ENCODE assay signal across 8 cellular contexts in genomic region chr15:83248151-83248851, GRCh38. TPM values are rescaled to one million over a fixed set of nuclear protein-coding genes. Genes with fewer than 3 reads are reported as not detected.
DNase-seq lines count a peak whose midpoint lies in the region; ATAC-seq, FAIRE-seq and TF ChIP-seq lines count a peak whose summit lies in the region.

No MANE protein-coding gene starts in this region.

- no peaks in the 10 kb centered on the region for H3K23me2 ChIP-seq in H9 (ENCODE audit: insufficient read length, low read depth, low read length, poor library complexity, severe bottlenecking)

- no peak overlapping the region for H4K8ac ChIP-seq in H9 (replicated peaks; ENCODE audit: insufficient read length, low read depth, low read length)

- H3K4me2 ChIP-seq in H9 (ENCODE audit: insufficient read depth, insufficient read length, low read length) = no peak overlapping the region

- no peaks in the 10 kb centered on the region for H3K36me3 Mint-ChIP-seq in H9 (ENCODE audit: insufficient read depth in 1 of 3, low read depth in 3 of 3)

- H3K9ac ChIP-seq in H9 (ENCODE audit: extremely low read depth, insufficient read length, low read length) = no peak overlapping the region

- H3K18ac ChIP-seq in H9 (ENCODE audit: insufficient read length, low read depth, low read length) = no peak overlapping the region

- no peak overlapping the region for H3K23ac ChIP-seq in H9 (ENCODE audit: insufficient read length, low read depth, low read length)

- H3K79me1 ChIP-seq in H9 (ENCODE audit: insufficient read depth, low read depth, low read length, poor library complexity, severe bottlenecking) = no peaks in the 10 kb centered on the region

- peak; percentile 96 for FAIRE-seq in islet of Langerhans (lab: Jason Lieb, UNC)

- no peak overlapping the region for H2BK20ac ChIP-seq in H9 (ENCODE audit: low read depth, low read length, poor library complexity, severe bottlenecking)

- H3T11ph ChIP-seq in H9 (ENCODE audit: low read length) = no peak overlapping the region

- no peaks in the 10 kb centered on the region for H3K79me2 ChIP-seq in H9 (ENCODE audit: insufficient read depth, low read length)

- TF ChIP-seq CTCF in H9 (conservative IDR thresholded peaks at IDR 0.05) = peak; percentile 96

- no peak overlapping the region for H3K27ac ChIP-seq in H9 (ENCODE audit: insufficient read length, low read depth, low read length)

- WGBS in H9 (ENCODE audit: extremely low coverage, insufficient read length, low lambda C conversion rate) = no CpG with 5 or more reads among the region's 10 CpGs

- no peak overlapping the region for H3K4me3 Mint-ChIP-seq in H9
- H3K4me3 Mint-ChIP-seq in stimulated activated naive CD8-positive, alpha-beta T cell treated with anti-CD3 and anti-CD28 coated beads, Interleukin-15, amount 100 ng/mL, for 72 hours = no peak overlapping the region

- no peaks in the 10 kb centered on the region for H3K9me3 ChIP-seq in H9 (ENCODE audit: control insufficient read depth, low read depth, low read length)

- no peak overlapping the region for H3K56ac ChIP-seq in H9 (ENCODE audit: insufficient read length, low read depth, low read length)

- no peak overlapping the region for H2BK120ac ChIP-seq in H9 (ENCODE audit: low read depth, low read length, poor library complexity, severe bottlenecking)

- H4K5ac ChIP-seq in H9 (ENCODE audit: insufficient read length, low read depth, low read length) = no peak overlapping the region

- no peak overlapping the region for H3K14ac ChIP-seq in H9 (ENCODE audit: insufficient read depth, low read length)

- H4K91ac ChIP-seq in H9 (ENCODE audit: insufficient read length, low read depth, low read length) = no peak overlapping the region

- H3K27me3 ChIP-seq in H9 (ENCODE audit: insufficient read depth, low read length) = no peaks in the 10 kb centered on the region

- no peak overlapping the region for H2AK5ac ChIP-seq in H9 (ENCODE audit: insufficient read length, low read length)

- no peak overlapping the region for H2BK15ac ChIP-seq in H9 (ENCODE audit: low read depth, low read length)

- H2AFZ ChIP-seq in H9 (ENCODE audit: low read length) = no peak overlapping the region

- H3K9me3 Mint-ChIP-seq in H9 = peaks cover 2% of the 10 kb centered on the region in 2 experiments; a peak in 3 of 5 replicates
- H3K9me3 Mint-ChIP-seq in stimulated activated naive CD8-positive, alpha-beta T cell treated with anti-CD3 and anti-CD28 coated beads, Interleukin-15, amount 100 ng/mL, for 72 hours = no peaks in the 10 kb centered on the region

- H2BK12ac ChIP-seq in H9 (ENCODE audit: insufficient read length, low read depth, low read length) = no peak overlapping the region

- ATAC-seq in stimulated activated naive CD8-positive, alpha-beta T cell treated with anti-CD3 and anti-CD28 coated beads, Interleukin-15, amount 100 ng/mL, for 72 hours = peak; percentile 48

- H3K27me3 Mint-ChIP-seq in H9 (ENCODE audit: low read depth) = peaks cover 35% of the 10 kb centered on the region
- H3K27me3 Mint-ChIP-seq in stimulated activated naive CD8-positive, alpha-beta T cell treated with anti-CD3 and anti-CD28 coated beads, Interleukin-15, amount 100 ng/mL, for 72 hours = peaks cover 63% of the 10 kb centered on the region

- H3K4ac ChIP-seq in H9 (ENCODE audit: low read depth, low read length) = no peak overlapping the region

- no peak overlapping the region for H2BK5ac ChIP-seq in H9 (ENCODE audit: insufficient read length, low read length)

- DNase-seq in DMS79 treated with DMSO at 0.1 percent for 48 hours (lab: John Stamatoyannopoulos, UW) (peak; percentile 8), DMS79 (lab: John Stamatoyannopoulos, UW) (no peak), H9 (peak; percentile 49), NCI-H526 (lab: John Stamatoyannopoulos, UW) (peak; percentile 59 to 82), brain pericyte (ENCODE audit: low read depth, low spot score) (peak; percentile 34), GM19238 (ENCODE audit: insufficient read length, low spot score) (no peak)
- peak; percentile 13 to 21 for DNase-seq in stimulated activated naive CD8-positive, alpha-beta T cell treated with anti-CD3 and anti-CD28 coated beads, Interleukin-15, amount 100 ng/mL, for 72 hours

- H4K20me1 ChIP-seq in H9 (ENCODE audit: control insufficient read depth, insufficient read depth, insufficient read length) = no peaks in the 10 kb centered on the region

- H3K27ac Mint-ChIP-seq in H9 = no peak overlapping the region
- H3K27ac Mint-ChIP-seq in stimulated activated naive CD8-positive, alpha-beta T cell treated with anti-CD3 and anti-CD28 coated beads, Interleukin-15, amount 100 ng/mL, for 72 hours = no peak overlapping the region

- H3K4me1 Mint-ChIP-seq in H9 = peaks cover 15 to 18% of the 10 kb centered on the region in 2 experiments
- H3K4me1 Mint-ChIP-seq in stimulated activated naive CD8-positive, alpha-beta T cell treated with anti-CD3 and anti-CD28 coated beads, Interleukin-15, amount 100 ng/mL, for 72 hours = no peaks in the 10 kb centered on the region

- H3K4me1 ChIP-seq in H9 (ENCODE audit: insufficient read depth, low read length) = no peaks in the 10 kb centered on the region

RNA-seq across cellular contexts. Expression of gene BNC1, which starts 36.2 kb away (rescaled TPM):
- not detected in 2 replicates for total RNA-seq in H9 (2021)

RNA-seq across cellular contexts. Expression of gene HDGFL3, which starts 40.7 kb away (rescaled TPM):
- 120 and 122 TPM in 2 replicates for total RNA-seq in H9 (2021)

Comparison
In these comparisons a context has a peak if more than half of its experiments do, and no peak if none do; other contexts are left out.
1. DNase-seq: peak in DMS79 treated with DMSO at 0.1 percent for 48 hours (single experiment), H9 (single experiment), NCI-H526 (2 of 2), brain pericyte (single experiment) and stimulated activated naive CD8-positive, alpha-beta T cell treated with anti-CD3 and anti-CD28 coated beads, Interleukin-15, amount 100 ng/mL, for 72 hours (2 of 2); none in DMS79 (single experiment) and GM19238 (single experiment).